In the genomic region with DNA sequence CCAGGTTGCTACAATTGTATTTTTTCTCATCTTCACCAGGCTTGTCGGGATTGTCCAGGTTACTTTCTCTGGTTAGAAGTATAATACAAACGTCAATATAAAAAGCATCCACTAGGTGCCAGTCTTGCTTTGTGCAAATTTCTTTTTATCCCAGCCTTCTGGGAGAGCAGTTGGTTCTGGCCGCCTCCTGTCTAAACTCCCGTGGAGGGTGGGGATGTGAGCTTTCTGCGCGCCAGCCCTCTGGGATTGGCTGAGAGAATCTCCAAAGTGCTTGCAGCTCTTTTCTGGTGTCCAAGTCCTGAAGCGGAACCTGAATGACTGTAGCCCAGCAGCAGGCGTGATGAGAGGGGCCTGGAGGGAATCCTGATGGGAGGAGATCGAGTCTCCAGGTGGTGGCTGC, we compare ENCODE assay signal across 8 cellular contexts.
DNase-seq lines count a peak whose midpoint lies in the region; ATAC-seq and TF ChIP-seq lines count a peak whose summit lies in the region.

No MANE protein-coding gene starts in this region.

- H2AFZ ChIP-seq in SU-DHL-6 (ENCODE audit: low read depth, low read length, severe bottlenecking), result no peak overlapping the region

- no peak overlapping the region for H3K9ac ChIP-seq in SU-DHL-6 (ENCODE audit: low read length)

- TF ChIP-seq CTCF in GM12875 (IDR thresholded peaks at IDR 0.05; ENCODE audit: borderline replicate concordance, insufficient read depth, low read depth, low read length) (peak; percentile 46; the same call in 1 of the 2 replicates), SU-DHL-6 (IDR thresholded peaks at IDR 0.05; ENCODE audit: insufficient read depth, low read length, poor library complexity, severe bottlenecking) (peak; percentile 52)

- no peaks in the 10 kb centered on the region for H3K9me3 ChIP-seq in SU-DHL-6 (ENCODE audit: insufficient read depth, low read length)

- no peaks in the 10 kb centered on the region for H3K27me3 ChIP-seq in SU-DHL-6 (ENCODE audit: low read length)

- no peaks in the 10 kb centered on the region for H3K9me2 ChIP-seq in SU-DHL-6 (replicated peaks; ENCODE audit: insufficient read depth, low read length)

- ATAC-seq in GM21576 (IDR thresholded peaks at IDR 0.05; ENCODE audit: unreplicated experiment), result no peak

- H3K27ac ChIP-seq in SU-DHL-6 (ENCODE audit: low read depth, low read length), result no peak overlapping the region

- H3K4me3 ChIP-seq in GM12875 (ENCODE audit: low read depth, low read length) (no peak overlapping the region), SU-DHL-6 (ENCODE audit: insufficient read depth, low read length, poor library complexity, severe bottlenecking) (no peak overlapping the region)

- H3K79me2 ChIP-seq in SU-DHL-6 (ENCODE audit: insufficient read depth, low read length), result no peaks in the 10 kb centered on the region

- H3F3A ChIP-seq in SU-DHL-6 (ENCODE audit: insufficient read depth), result no peaks in the 10 kb centered on the region

- no peaks in the 10 kb centered on the region for H4K20me1 ChIP-seq in SU-DHL-6 (ENCODE audit: low read depth, low read length)

- no peaks in the 10 kb centered on the region for H3K36me3 ChIP-seq in SU-DHL-6 (ENCODE audit: low read length)

- no peak overlapping the region for H3K4me2 ChIP-seq in SU-DHL-6 (ENCODE audit: low read depth, low read length, poor library complexity, severe bottlenecking)

- DNase-seq in AG08395 (ENCODE audit: low spot score) (peak; percentile 88), NCI-H1694 (lab: John Stamatoyannopoulos, UW) (peak; percentile 93), cerebellar cortex (ENCODE audit: low spot score) (peak; percentile 85), kidney glomerular epithelial cell (lab: John Stamatoyannopoulos, UW) (peak; percentile 65)
- DNase-seq in stimulated activated CD8-positive, alpha-beta memory T cell treated with anti-CD3 and anti-CD28 coated beads, Interleukin-12 subunit alpha, Interleukin-12 subunit beta, amount 100 ng/mL, for 1 hour (ENCODE audit: low read depth), result peak; percentile 10

Comparison
In these comparisons a context has a peak if more than half of its experiments do, and no peak if none do; other contexts are left out.
1. DNase-seq: peak in every context shown above with its lines; median percentile 93 in NCI-H1694; 88 in AG08395; 85 in cerebellar cortex; 65 in kidney glomerular epithelial cell; 10 in stimulated activated CD8-positive, alpha-beta memory T cell treated with anti-CD3 and anti-CD28 coated beads, Interleukin-12 subunit alpha, Interleukin-12 subunit beta, amount 100 ng/mL, for 1 hour.